In genomic region chr6:89980353-89980752, GRCh38 we compare ENCODE assay signal across 19 cellular contexts.
DNase-seq lines count a peak whose midpoint lies in the region; ATAC-seq and TF ChIP-seq lines count a peak whose summit lies in the region.
"Had no signal": no experiment of that assay in that cellular context is flagged by ENCODE, and none has a peak within 500 bp of the region (broad histone marks: within the 10 kb centered on the region; RNA-seq: fewer than 3 reads in every experiment).

No MANE protein-coding gene starts in this region.

- H2AK5ac ChIP-seq in IMR-90 (ENCODE audit: low read depth, low read length): no peak overlapping the region

- H3K27ac ChIP-seq in IMR-90 (ENCODE audit: insufficient read depth, low read length): no peak overlapping the region
- H3K27ac ChIP-seq: A549 had no signal

- H3K4me1 ChIP-seq in IMR-90 (ENCODE audit: control insufficient read depth, insufficient read depth, low read length): peaks cover 10% of the 10 kb centered on the region
- H3K4me1 ChIP-seq: A549 had no signal

- intact Hi-C loops in activated naive CD4-positive, alpha-beta T cell treated with anti-CD3 and anti-CD28 coated beads for 36 hours (cut with micrococcal nuclease): no loop called here
- intact Hi-C loops in IMR-90 (cut with micrococcal nuclease): no loop called here

- H3K79me1 ChIP-seq in IMR-90 (ENCODE audit: low read depth in 1 of 2, low read length in 2 of 2): no peaks in the 10 kb centered on the region

- no peaks in the 10 kb centered on the region for H3K9me3 ChIP-seq in IMR-90 (ENCODE audit: control insufficient read depth, insufficient read depth, low read length)
- H3K9me3 ChIP-seq: A549 had no signal

- no peak for TF ChIP-seq POLR2A in IMR-90 (IDR thresholded peaks at IDR 0.05; ENCODE audit: low read depth, low read length)

- dilution Hi-C loops in IMR-90 (cut with HindIII; ENCODE audit: low sequenced_read_pairs, unreplicated experiment): no loop called here

- H4K20me1 ChIP-seq in IMR-90 (ENCODE audit: insufficient read depth, low read length): no peaks in the 10 kb centered on the region

- H3K4ac ChIP-seq in IMR-90 (ENCODE audit: low read depth, low read length): no peak overlapping the region

- H4K5ac ChIP-seq in IMR-90 (ENCODE audit: low read depth, low read length): no peak overlapping the region

- H3K23ac ChIP-seq in IMR-90 (ENCODE audit: low read depth, low read length): no peak overlapping the region

- CTCF ChIA-PET in activated naive CD4-positive, alpha-beta T cell treated with anti-CD3 and anti-CD28 coated beads for 36 hours (lab: Charles Lee): interaction anchor here (0.6 kb wide), 1 partner anchor 24 kb away, joined by 3 read pairs; no protein-coding TSS in a partner anchor
- CTCF ChIA-PET in IMR-90 (lab: Yijun Ruan, JAX): no interaction called here

- no peak overlapping the region for H2BK20ac ChIP-seq in IMR-90 (ENCODE audit: low read depth, low read length)

- no peak overlapping the region for H3K56ac ChIP-seq in IMR-90 (ENCODE audit: extremely low read depth, insufficient read depth, low read length)

- H3K27me3 ChIP-seq in IMR-90 (ENCODE audit: control insufficient read depth, insufficient read depth, low read length): no peaks in the 10 kb centered on the region

- no peak overlapping the region for H4K91ac ChIP-seq in IMR-90 (ENCODE audit: insufficient read depth, low read depth, low read length)

- no peak for TF ChIP-seq RAD21 in IMR-90 (IDR thresholded peaks at IDR 0.05; ENCODE audit: low read length)

- TF ChIP-seq CTCF in IMR-90 (conservative IDR thresholded peaks at IDR 0.05; ENCODE audit: low read depth, low read length): no peak
- TF ChIP-seq CTCF in glutamatergic neuron (IDR thresholded peaks at IDR 0.05; ENCODE audit: partially characterized antibody, unreplicated experiment): no peak

- H3K9me3 Mint-ChIP-seq in activated naive CD4-positive, alpha-beta T cell treated with anti-CD3 and anti-CD28 coated beads for 36 hours: no peaks in the 10 kb centered on the region
- peaks cover 12% of the 10 kb centered on the region for H3K9me3 Mint-ChIP-seq in glutamatergic neuron (ENCODE audit: unreplicated experiment)
- no peaks in the 10 kb centered on the region for H3K9me3 Mint-ChIP-seq in stimulated activated naive B cell treated with anti-CD40 and anti-IgM and Interleukin-4, amounts not matched to agents 10 μg/mL and 1 μg/mL and 100 μg/mL, for 72 hours
- H3K9me3 Mint-ChIP-seq: CD4-positive, CD25-positive, alpha-beta regulatory T cell had no signal

- no peak overlapping the region for H3K4me3 Mint-ChIP-seq in activated naive CD4-positive, alpha-beta T cell treated with anti-CD3 and anti-CD28 coated beads for 36 hours
- no peak overlapping the region for H3K4me3 Mint-ChIP-seq in glutamatergic neuron (ENCODE audit: unreplicated experiment)
- H3K4me3 Mint-ChIP-seq in stimulated activated naive B cell treated with anti-CD40 and anti-IgM and Interleukin-4, amounts not matched to agents 10 μg/mL and 1 μg/mL and 100 μg/mL, for 72 hours: no peak overlapping the region
- H3K4me3 Mint-ChIP-seq: CD4-positive, CD25-positive, alpha-beta regulatory T cell had no signal

- no peak for DNase-seq in activated naive CD4-positive, alpha-beta T cell treated with anti-CD3 and anti-CD28 coated beads for 36 hours
- no peak for DNase-seq in activated naive CD4-positive, alpha-beta T cell (lab: John Stamatoyannopoulos, UW)
- no peak for DNase-seq in IMR-90
- no peak for DNase-seq in glutamatergic neuron
- no peak for DNase-seq in stimulated activated naive B cell treated with anti-CD40 and anti-IgM and Interleukin-4, amounts not matched to agents 10 μg/mL and 1 μg/mL and 100 μg/mL, for 72 hours
- no peak for DNase-seq in GM19238 (ENCODE audit: insufficient read length, low spot score)
- DNase-seq in AML-193 (lab: John Stamatoyannopoulos, UW): no peak
- DNase-seq: CD4-positive, CD25-positive, alpha-beta regulatory T cell; DND-41; Kasumi-1; NCI-H1417; NCI-H1694 treated with DMSO at 0.1 percent for 48 hours; NCI-H2081 treated with DMSO at 0.1 percent for 48 hours; NCI-H2171 treated with DMSO at 0.1 percent for 48 hours; NCI-H446; NCI-H526; OCI-M1 had no signal

- H3K9me1 ChIP-seq in IMR-90 (ENCODE audit: insufficient read depth, low read length): peaks cover 3% of the 10 kb centered on the region; the same call in 1 of the 2 replicates

- H2AFZ ChIP-seq in IMR-90 (replicated peaks; ENCODE audit: low read length, poor library complexity): no peak overlapping the region

- H3K36me3 Mint-ChIP-seq in activated naive CD4-positive, alpha-beta T cell treated with anti-CD3 and anti-CD28 coated beads for 36 hours (ENCODE audit: low read depth): peaks cover 25% of the 10 kb centered on the region
- H3K36me3 Mint-ChIP-seq in glutamatergic neuron (ENCODE audit: unreplicated experiment): no peaks in the 10 kb centered on the region
- H3K36me3 Mint-ChIP-seq in stimulated activated naive B cell treated with anti-CD40 and anti-IgM and Interleukin-4, amounts not matched to agents 10 μg/mL and 1 μg/mL and 100 μg/mL, for 72 hours: peaks cover 33 to 50% of the 10 kb centered on the region in 2 donors

- ATAC-seq in IMR-90 (ENCODE audit: low read depth): no peak
- no peak for ATAC-seq in stimulated activated naive B cell treated with anti-CD40 and anti-IgM and Interleukin-4, amounts not matched to agents 10 μg/mL and 1 μg/mL and 100 μg/mL, for 72 hours (replicated peaks)
- ATAC-seq: A549, Right ventricle myocardium inferior had no signal

- H2BK120ac ChIP-seq in IMR-90 (ENCODE audit: low read depth, low read length): no peak overlapping the region

- H4K8ac ChIP-seq in IMR-90 (ENCODE audit: low read depth in 2 of 2, low read length in 2 of 2): no peak overlapping the region

- no peak overlapping the region for H3K4me2 ChIP-seq in IMR-90 (ENCODE audit: low read depth, low read length)
- H3K4me2 ChIP-seq: A549 had no signal

- BruUV-seq in IMR-90 (replicated peaks; lab: Mats Ljungman, UMichigan): no TSS peak

- H2AK9ac ChIP-seq in IMR-90 (replicated peaks; ENCODE audit: low read depth, low read length, poor library complexity): no peak overlapping the region

- no peak overlapping the region for H3K9ac ChIP-seq in IMR-90 (ENCODE audit: low read depth, low read length)

- in situ Hi-C loops in IMR-90 (cut with MboI; ENCODE audit: low sequenced_read_pairs): no loop called here

- no peak overlapping the region for H3K4me3 ChIP-seq in IMR-90 (ENCODE audit: insufficient read depth, low read depth, low read length)
- H3K4me3 ChIP-seq: A549 had no signal

- H3K18ac ChIP-seq in IMR-90 (ENCODE audit: low read depth, low read length): no peak overlapping the region

- H2BK5ac ChIP-seq in IMR-90 (ENCODE audit: low read depth, low read length, poor library complexity, severe bottlenecking): no peak overlapping the region

- no peaks in the 10 kb centered on the region for H3K36me3 ChIP-seq in IMR-90 (ENCODE audit: control insufficient read depth, insufficient read depth, low read length)

- H3K27ac Mint-ChIP-seq in activated naive CD4-positive, alpha-beta T cell treated with anti-CD3 and anti-CD28 coated beads for 36 hours: peak overlapping the region; percentile 42
- peak overlapping the region; percentile 33 for H3K27ac Mint-ChIP-seq in glutamatergic neuron (ENCODE audit: unreplicated experiment)
- peak overlapping the region; percentile 68 for H3K27ac Mint-ChIP-seq in stimulated activated naive B cell treated with anti-CD40 and anti-IgM and Interleukin-4, amounts not matched to agents 10 μg/mL and 1 μg/mL and 100 μg/mL, for 72 hours

- POLR2A ChIA-PET in IMR-90 (lab: Charles Lee; ENCODE audit: unreplicated experiment): no interaction called here

- peaks cover 41% of the 10 kb centered on the region for H3K4me1 Mint-ChIP-seq in activated naive CD4-positive, alpha-beta T cell treated with anti-CD3 and anti-CD28 coated beads for 36 hours (ENCODE audit: low read depth)
- H3K4me1 Mint-ChIP-seq in glutamatergic neuron (ENCODE audit: low read depth, unreplicated experiment): peaks cover 40% of the 10 kb centered on the region
- H3K4me1 Mint-ChIP-seq in stimulated activated naive B cell treated with anti-CD40 and anti-IgM and Interleukin-4, amounts not matched to agents 10 μg/mL and 1 μg/mL and 100 μg/mL, for 72 hours: peaks cover 26 to 40% of the 10 kb centered on the region in 2 donors

- H3K27me3 Mint-ChIP-seq in activated naive CD4-positive, alpha-beta T cell treated with anti-CD3 and anti-CD28 coated beads for 36 hours (ENCODE audit: low read depth): no peaks in the 10 kb centered on the region
- peaks cover 7% of the 10 kb centered on the region for H3K27me3 Mint-ChIP-seq in glutamatergic neuron (ENCODE audit: unreplicated experiment)
- H3K27me3 Mint-ChIP-seq in stimulated activated naive B cell treated with anti-CD40 and anti-IgM and Interleukin-4, amounts not matched to agents 10 μg/mL and 1 μg/mL and 100 μg/mL, for 72 hours: no peaks in the 10 kb centered on the region
- H3K27me3 Mint-ChIP-seq: CD4-positive, CD25-positive, alpha-beta regulatory T cell had no signal

- H2BK15ac ChIP-seq in IMR-90 (ENCODE audit: low read depth, low read length): 0 out of 3 replicates have a peak overlapping the region, but pooled peaks have one; percentile 6

- H3K14ac ChIP-seq in IMR-90 (replicated peaks; ENCODE audit: low read depth, low read length): no peak overlapping the region

TF ChIP-seq in IMR-90, 13 proteins besides CTCF, POLR2A, EP300 and RAD21:
- TF ChIP-seq CHD1 (IDR thresholded peaks at IDR 0.05; ENCODE audit: low read depth, low read length): no peak
